Comparison of ENCODE assay signal across 8 cellular contexts in the genomic region with DNA sequence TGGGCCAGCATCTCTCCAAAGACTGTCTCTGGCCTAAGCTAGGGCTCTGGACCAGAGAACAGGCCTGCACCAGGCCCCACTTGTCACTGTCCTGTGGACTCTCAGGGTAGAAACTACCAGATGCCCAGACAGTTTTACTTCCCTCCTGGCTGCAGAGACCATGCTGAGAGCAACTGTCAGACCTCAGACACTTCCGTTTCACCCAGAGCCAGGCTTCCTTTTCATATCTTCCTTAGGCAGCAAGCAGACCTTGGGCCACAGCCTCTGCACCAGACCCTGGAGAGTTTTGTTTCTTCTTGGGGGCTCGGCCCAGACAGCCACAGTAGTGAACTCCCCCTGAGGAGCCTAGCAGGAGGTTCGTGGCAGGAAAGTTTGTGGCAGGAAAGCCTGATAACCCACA. TPM values are rescaled to one million over a fixed set of nuclear protein-coding genes. Genes with fewer than 3 reads are reported as not detected.
DNase-seq lines count a peak whose midpoint lies in the region; ATAC-seq and TF ChIP-seq lines count a peak whose summit lies in the region.

No MANE protein-coding gene starts in this region.

- intact Hi-C loops in activated T-helper 2 cell treated with anti-CD3 and anti-CD28 coated beads, Interferon-gamma antibody, Interleukin-2, Interleukin-4, amounts not matched to agents 10 μg/mL and 5 μg/mL and 100 μg/mL, durations not matched to agents 14 hours and 24 hours and 36 hours (cut with micrococcal nuclease), result no loop called here
- intact Hi-C loops in gastrocnemius medialis (cut with DNase I; ENCODE audit: low total_unique reads), result no loop called here

- peaks cover 40% of the 10 kb centered on the region for H3K4me1 Mint-ChIP-seq in activated T-helper 2 cell treated with anti-CD3 and anti-CD28 coated beads, Interferon-gamma antibody, Interleukin-2, Interleukin-4, amounts not matched to agents 10 μg/mL and 5 μg/mL and 100 μg/mL, durations not matched to agents 14 hours and 24 hours and 36 hours (ENCODE audit: low read depth)
- H3K4me1 Mint-ChIP-seq in osteocyte (ENCODE audit: unreplicated experiment), result peaks cover 33% of the 10 kb centered on the region

- no peaks in the 10 kb centered on the region for H3K9me3 Mint-ChIP-seq in activated T-helper 2 cell treated with anti-CD3 and anti-CD28 coated beads, Interferon-gamma antibody, Interleukin-2, Interleukin-4, amounts not matched to agents 10 μg/mL and 5 μg/mL and 100 μg/mL, durations not matched to agents 14 hours and 24 hours and 36 hours
- no peaks in the 10 kb centered on the region for H3K9me3 Mint-ChIP-seq in osteocyte (ENCODE audit: unreplicated experiment)

- H3K36me3 Mint-ChIP-seq in activated T-helper 2 cell treated with anti-CD3 and anti-CD28 coated beads, Interferon-gamma antibody, Interleukin-2, Interleukin-4, amounts not matched to agents 10 μg/mL and 5 μg/mL and 100 μg/mL, durations not matched to agents 14 hours and 24 hours and 36 hours (ENCODE audit: low read depth), result no peaks in the 10 kb centered on the region
- H3K36me3 Mint-ChIP-seq in osteocyte (ENCODE audit: unreplicated experiment), result no peaks in the 10 kb centered on the region

- H3K4me1 ChIP-seq in gastrocnemius medialis, result peaks cover 48 to 55% of the 10 kb centered on the region in 2 donors

- no peaks in the 10 kb centered on the region for H3K9me3 ChIP-seq in gastrocnemius medialis

- H3K4me3 ChIP-seq in GM12864 (ENCODE audit: low read depth, low read length) (no peak overlapping the region; the same call in 1 of the 2 replicates), gastrocnemius medialis (no peak overlapping the region)

- DNase-seq in GM12864 (ENCODE audit: low read depth), result peak; percentile 95
- peak; percentile 25 for DNase-seq in activated T-helper 2 cell treated with anti-CD3 and anti-CD28 coated beads, Interferon-gamma antibody, Interleukin-2, Interleukin-4, amounts not matched to agents 10 μg/mL and 5 μg/mL and 100 μg/mL, durations not matched to agents 14 hours and 24 hours and 36 hours (ENCODE audit: low spot score)
- peak in 1 of 2 donors; percentile 20 for DNase-seq in gastrocnemius medialis
- DNase-seq in 8988T, result no peak
- no peak for DNase-seq in NCI-H526 (lab: John Stamatoyannopoulos, UW)
- no peak for DNase-seq in osteocyte (ENCODE audit: extremely low spot score, unreplicated experiment)

- no peak overlapping the region for H3K4me3 Mint-ChIP-seq in activated T-helper 2 cell treated with anti-CD3 and anti-CD28 coated beads, Interferon-gamma antibody, Interleukin-2, Interleukin-4, amounts not matched to agents 10 μg/mL and 5 μg/mL and 100 μg/mL, durations not matched to agents 14 hours and 24 hours and 36 hours (ENCODE audit: low read depth)
- no peak overlapping the region for H3K4me3 Mint-ChIP-seq in osteocyte (ENCODE audit: unreplicated experiment)

- ATAC-seq in GM21360 (IDR thresholded peaks at IDR 0.05; ENCODE audit: unreplicated experiment) (peak; percentile 41), HG03565 (IDR thresholded peaks at IDR 0.05; ENCODE audit: unreplicated experiment) (peak; percentile 31), gastrocnemius medialis (no peak)

- H3K27ac Mint-ChIP-seq in activated T-helper 2 cell treated with anti-CD3 and anti-CD28 coated beads, Interferon-gamma antibody, Interleukin-2, Interleukin-4, amounts not matched to agents 10 μg/mL and 5 μg/mL and 100 μg/mL, durations not matched to agents 14 hours and 24 hours and 36 hours, result peak overlapping the region; percentile 74
- H3K27ac Mint-ChIP-seq in osteocyte (ENCODE audit: unreplicated experiment), result no peak overlapping the region

- H3K27ac ChIP-seq in gastrocnemius medialis, result peak overlapping the region; percentile 67 to 84 (median 76)

- no peaks in the 10 kb centered on the region for H3K27me3 ChIP-seq in gastrocnemius medialis

- H3K27me3 Mint-ChIP-seq in activated T-helper 2 cell treated with anti-CD3 and anti-CD28 coated beads, Interferon-gamma antibody, Interleukin-2, Interleukin-4, amounts not matched to agents 10 μg/mL and 5 μg/mL and 100 μg/mL, durations not matched to agents 14 hours and 24 hours and 36 hours (ENCODE audit: low read depth), result no peaks in the 10 kb centered on the region
- no peaks in the 10 kb centered on the region for H3K27me3 Mint-ChIP-seq in osteocyte (ENCODE audit: unreplicated experiment)

- in situ Hi-C loops in gastrocnemius medialis (cut with MboI; ENCODE audit: low sequenced_read_pairs in 4 of 4), result no loop called here

- no peak for TF ChIP-seq CTCF in GM12864 (IDR thresholded peaks at IDR 0.05; ENCODE audit: low read depth, low read length, missing control alignments)
- TF ChIP-seq CTCF in gastrocnemius medialis (IDR thresholded peaks at IDR 0.05 in 4 of 5, conservative IDR thresholded peaks at IDR 0.05 in 1 of 5), result no peak
- TF ChIP-seq CTCF in osteocyte (IDR thresholded peaks at IDR 0.05), result no peak

- no peak for TF ChIP-seq POLR2A in gastrocnemius medialis (IDR thresholded peaks at IDR 0.05)

- H3K36me3 ChIP-seq in gastrocnemius medialis, result no peaks in the 10 kb centered on the region

RNA-seq across cellular contexts. Expression of gene FCHSD2, which starts 12.1 kb away (rescaled TPM):
- total RNA-seq in activated T-helper 2 cell treated with anti-CD3 and anti-CD28 coated beads, Interferon-gamma antibody, Interleukin-2, Interleukin-4, amounts not matched to agents 10 μg/mL and 5 μg/mL and 100 μg/mL, durations not matched to agents 14 hours and 24 hours and 36 hours, result 16.0 and 18.1 TPM in 2 replicates
- total RNA-seq in gastrocnemius medialis, result 1 to 10 TPM; 5.6 to 10.0 (median 8.0) TPM
- total RNA-seq in osteocyte, result 39.0 and 39.4 TPM in 2 replicates

Comparison
In these comparisons a context has a peak if more than half of its experiments do, and no peak if none do; other contexts are left out.
1. DNase-seq: peak in GM12864 (single experiment) and activated T-helper 2 cell treated with anti-CD3 and anti-CD28 coated beads, Interferon-gamma antibody, Interleukin-2, Interleukin-4, amounts not matched to agents 10 μg/mL and 5 μg/mL and 100 μg/mL, durations not matched to agents 14 hours and 24 hours and 36 hours (single experiment); none in 8988T (single experiment), NCI-H526 (0 of 2) and osteocyte (single experiment).
2. ATAC-seq: peak in GM21360 (single experiment) and HG03565 (single experiment); none in gastrocnemius medialis (0 of 2).